ENCODE assay signal across 10 cellular contexts in genomic region chr1:244406337-244406736, GRCh38. TPM values are rescaled to one million over a fixed set of nuclear protein-coding genes. Genes with fewer than 3 reads are reported as not detected.
DNase-seq lines count a peak whose midpoint lies in the region; ATAC-seq and TF ChIP-seq lines count a peak whose summit lies in the region.
"Had no signal": no experiment of that assay in that cellular context is flagged by ENCODE, and none has a peak within 500 bp of the region (broad histone marks: within the 10 kb centered on the region; RNA-seq: fewer than 3 reads in every experiment).

No MANE protein-coding gene starts in this region.

- H3K27me3 ChIP-seq in CD4-positive, alpha-beta memory T cell (ENCODE audit: insufficient read depth, low read length), result no peaks in the 10 kb centered on the region
- no peaks in the 10 kb centered on the region for H3K27me3 ChIP-seq in stomach

- peaks cover 4 to 35% (median 25%) of the 10 kb centered on the region in 8 donors for H3K9me3 Mint-ChIP-seq in CD4-positive, alpha-beta memory T cell
- peaks cover 17 to 39% (median 23%) of the 10 kb centered on the region in 3 donors for H3K9me3 Mint-ChIP-seq in T-cell
- peaks cover 18% of the 10 kb centered on the region for H3K9me3 Mint-ChIP-seq in activated T-helper 1 cell treated with anti-CD3 and anti-CD28 coated beads, Interleukin-12 subunit alpha, Interleukin-12 subunit beta, Interleukin-2, Interleukin-4 antibody, amounts not matched to agents 30 ng/mL and 10 ng/mL and 1 ng/mL, durations not matched to agents 14 hours and 24 hours and 36 hours

- H3K36me3 Mint-ChIP-seq in CD4-positive, alpha-beta memory T cell, result peaks cover 81 to 92% of the 10 kb centered on the region in 2 donors
- peaks cover 93% of the 10 kb centered on the region for H3K36me3 Mint-ChIP-seq in T-cell
- peaks cover 63% of the 10 kb centered on the region for H3K36me3 Mint-ChIP-seq in activated T-helper 1 cell treated with anti-CD3 and anti-CD28 coated beads, Interleukin-12 subunit alpha, Interleukin-12 subunit beta, Interleukin-2, Interleukin-4 antibody, amounts not matched to agents 30 ng/mL and 10 ng/mL and 1 ng/mL, durations not matched to agents 14 hours and 24 hours and 36 hours (ENCODE audit: low read depth)

- H3K4me3 ChIP-seq in GM12864 (ENCODE audit: low read depth, low read length) (no peak overlapping the region; the same call in 1 of the 2 replicates), stomach (no peak overlapping the region)
- H3K4me3 ChIP-seq in CD4-positive, alpha-beta memory T cell (ENCODE audit: low read length in 2 of 2), result no peak overlapping the region

- no peak for TF ChIP-seq EP300 in stomach (IDR thresholded peaks at IDR 0.05)

- peak; percentile 72 for DNase-seq in GM12864 (ENCODE audit: low read depth)
- DNase-seq in CD4-positive, alpha-beta memory T cell, result no peak
- no peak for DNase-seq in T-cell
- no peak for DNase-seq in stomach
- DNase-seq in activated T-helper 1 cell treated with anti-CD3 and anti-CD28 coated beads, Interleukin-12 subunit alpha, Interleukin-12 subunit beta, Interleukin-2, Interleukin-4 antibody, amounts not matched to agents 30 ng/mL and 10 ng/mL and 1 ng/mL, durations not matched to agents 14 hours and 24 hours and 36 hours (ENCODE audit: low spot score), result no peak
- DNase-seq: glutamatergic neuron, NCI-H1436 treated with DMSO at 0.1 percent for 48 hours had no signal

- CTCF ChIA-PET in CD4-positive, alpha-beta memory T cell (lab: Charles Lee; ENCODE audit: partially characterized antibody), result no interaction called here
- CTCF ChIA-PET in T-cell (lab: Charles Lee), result no interaction called here

- H3K27me3 Mint-ChIP-seq in CD4-positive, alpha-beta memory T cell, result no peaks in the 10 kb centered on the region
- no peaks in the 10 kb centered on the region for H3K27me3 Mint-ChIP-seq in T-cell
- H3K27me3 Mint-ChIP-seq in activated T-helper 1 cell treated with anti-CD3 and anti-CD28 coated beads, Interleukin-12 subunit alpha, Interleukin-12 subunit beta, Interleukin-2, Interleukin-4 antibody, amounts not matched to agents 30 ng/mL and 10 ng/mL and 1 ng/mL, durations not matched to agents 14 hours and 24 hours and 36 hours (ENCODE audit: insufficient read depth), result no peaks in the 10 kb centered on the region

- intact Hi-C loops in CD4-positive, alpha-beta memory T cell (cut with micrococcal nuclease), result no loop called here
- intact Hi-C loops in stomach (cut with DNase I; ENCODE audit: low total_unique reads), result no loop called here
- intact Hi-C loops in activated T-helper 1 cell treated with anti-CD3 and anti-CD28 coated beads, Interleukin-12 subunit alpha, Interleukin-12 subunit beta, Interleukin-2, Interleukin-4 antibody, amounts not matched to agents 30 ng/mL and 10 ng/mL and 1 ng/mL, durations not matched to agents 14 hours and 24 hours and 36 hours (cut with micrococcal nuclease), result no loop called here

- POLR2A ChIA-PET in CD4-positive, alpha-beta memory T cell (lab: Charles Lee; ENCODE audit: partially characterized antibody), result no interaction called here
- POLR2A ChIA-PET in T-cell (lab: Charles Lee), result no interaction called here

- peaks cover 33% of the 10 kb centered on the region for H3K36me3 ChIP-seq in CD4-positive, alpha-beta memory T cell (ENCODE audit: insufficient read depth, low read length)
- H3K36me3 ChIP-seq in stomach, result peaks cover 12 to 93% (median 91%) of the 10 kb centered on the region in 4 donors

- TF ChIP-seq CTCF in GM12864 (IDR thresholded peaks at IDR 0.05; ENCODE audit: low read depth, low read length, missing control alignments) (no peak), stomach (IDR thresholded peaks at IDR 0.05) (no peak)

- H3K27ac ChIP-seq in CD4-positive, alpha-beta memory T cell (ENCODE audit: low read depth, low read length), result no peak overlapping the region
- H3K27ac ChIP-seq in stomach, result peak overlapping the region in 1 of 5 donors; percentile 23

- 76 to 81% (median 78%) methylated on average over 4 of the region's 4 CpGs for WGBS in stomach, 5 donors

- no peaks in the 10 kb centered on the region for H3K9me3 ChIP-seq in CD4-positive, alpha-beta memory T cell (ENCODE audit: control insufficient read depth in 1 of 2, low read length in 2 of 2)
- H3K9me3 ChIP-seq in stomach, result peaks cover 0 to 12% (median 9%) of the 10 kb centered on the region in 4 donors

- H3K27ac Mint-ChIP-seq in CD4-positive, alpha-beta memory T cell, result no peak overlapping the region
- H3K27ac Mint-ChIP-seq in T-cell, result no peak overlapping the region
- no peak overlapping the region for H3K27ac Mint-ChIP-seq in activated T-helper 1 cell treated with anti-CD3 and anti-CD28 coated beads, Interleukin-12 subunit alpha, Interleukin-12 subunit beta, Interleukin-2, Interleukin-4 antibody, amounts not matched to agents 30 ng/mL and 10 ng/mL and 1 ng/mL, durations not matched to agents 14 hours and 24 hours and 36 hours

- TF ChIP-seq POLR2A in stomach (IDR thresholded peaks at IDR 0.05), result no peak

- peaks cover 0 to 7% (median 5%) of the 10 kb centered on the region in 4 donors for H3K4me1 Mint-ChIP-seq in CD4-positive, alpha-beta memory T cell
- H3K4me1 Mint-ChIP-seq in T-cell, result no peaks in the 10 kb centered on the region
- H3K4me1 Mint-ChIP-seq in activated T-helper 1 cell treated with anti-CD3 and anti-CD28 coated beads, Interleukin-12 subunit alpha, Interleukin-12 subunit beta, Interleukin-2, Interleukin-4 antibody, amounts not matched to agents 30 ng/mL and 10 ng/mL and 1 ng/mL, durations not matched to agents 14 hours and 24 hours and 36 hours (ENCODE audit: low read depth), result peaks cover 14% of the 10 kb centered on the region

- H3K4me3 Mint-ChIP-seq in CD4-positive, alpha-beta memory T cell, result no peak overlapping the region
- H3K4me3 Mint-ChIP-seq in T-cell, result no peak overlapping the region
- H3K4me3 Mint-ChIP-seq in activated T-helper 1 cell treated with anti-CD3 and anti-CD28 coated beads, Interleukin-12 subunit alpha, Interleukin-12 subunit beta, Interleukin-2, Interleukin-4 antibody, amounts not matched to agents 30 ng/mL and 10 ng/mL and 1 ng/mL, durations not matched to agents 14 hours and 24 hours and 36 hours, result no peak overlapping the region

- no peaks in the 10 kb centered on the region for H3K4me1 ChIP-seq in CD4-positive, alpha-beta memory T cell (ENCODE audit: insufficient read depth, low read length)
- no peaks in the 10 kb centered on the region for H3K4me1 ChIP-seq in stomach

- peak; percentile 76 for ATAC-seq in GM19328 (IDR thresholded peaks at IDR 0.05; ENCODE audit: unreplicated experiment)
- ATAC-seq in HG02763 (IDR thresholded peaks at IDR 0.05; ENCODE audit: unreplicated experiment), result peak; percentile 73
- ATAC-seq in HG03520 (IDR thresholded peaks at IDR 0.05; ENCODE audit: unreplicated experiment), result peak; percentile 80
- no peak for ATAC-seq in T-cell (replicated peaks in 1 of 4)

RNA-seq across cellular contexts. Expression of gene ADSS2, which starts 45.4 kb away (rescaled TPM):
- total RNA-seq in CD4-positive, alpha-beta memory T cell, result 10 to 100 TPM; 60.9 to 65.4 TPM
- polyA plus RNA-seq in CD4-positive, alpha-beta memory T cell, result 10 to 100 TPM; 26.9 to 35.2 TPM
- total RNA-seq in T-cell (10 to 100 TPM; 49.6 to 53.4 (median 51.6) TPM), stomach (10 to 100 TPM; 37.9 to 99.3 (median 57.2) TPM)
- polyA plus RNA-seq in stomach, result 10 to 100 TPM; 20.1 to 33.0 (median 25.0) TPM
- 74.5 and 78.1 TPM in 2 replicates for total RNA-seq in activated T-helper 1 cell treated with anti-CD3 and anti-CD28 coated beads, Interleukin-12 subunit alpha, Interleukin-12 subunit beta, Interleukin-2, Interleukin-4 antibody, amounts not matched to agents 30 ng/mL and 10 ng/mL and 1 ng/mL, durations not matched to agents 14 hours and 24 hours and 36 hours

RNA-seq across cellular contexts. Expression of gene CATSPERE, which starts 54.7 kb away (rescaled TPM):
- total RNA-seq in CD4-positive, alpha-beta memory T cell, result 1 to 10 TPM; 1.4 to 2.3 TPM
- polyA plus RNA-seq in CD4-positive, alpha-beta memory T cell, result under 1 TPM in 1 of 2 donors, not detected in 1; 0.30 TPM
- total RNA-seq in T-cell, result 1 to 10 TPM in 4 of 5 donors, under 1 TPM in 1; 0.79 to 1.5 (median 1.3) TPM
- 1 to 10 TPM in 1 of 5 donors, under 1 TPM in 1, not detected in 3; 0.89 to 4.6 TPM for total RNA-seq in stomach
- under 1 TPM in 2 of 3 donors, not detected in 1; 0.31 to 0.38 TPM for polyA plus RNA-seq in stomach
- 0.08 and 0.17 TPM in 2 replicates for total RNA-seq in activated T-helper 1 cell treated with anti-CD3 and anti-CD28 coated beads, Interleukin-12 subunit alpha, Interleukin-12 subunit beta, Interleukin-2, Interleukin-4 antibody, amounts not matched to agents 30 ng/mL and 10 ng/mL and 1 ng/mL, durations not matched to agents 14 hours and 24 hours and 36 hours

Comparison
In these comparisons a context has a peak if more than half of its experiments do, and no peak if none do; other contexts are left out.
1. ATAC-seq: peak in GM19328 (single experiment), HG02763 (single experiment) and HG03520 (single experiment); none in T-cell (0 of 4).